ENCODE assay signal across 9 cellular contexts in genomic region chr4:140856692-140857091, GRCh38.
A peak's percentile ranks its signal among the peaks of the same experiment; 100 is the strongest.
DNase-seq lines count a peak whose midpoint lies in the region; TF ChIP-seq lines count a peak whose summit lies in the region.
"Had no signal": no experiment of that assay in that cellular context is flagged by ENCODE, and none has a peak within 500 bp of the region (broad histone marks: within the 10 kb centered on the region; RNA-seq: fewer than 3 reads in every experiment).

No MANE protein-coding gene starts in this region.

- DNase-seq in HFF-Myc (ENCODE audit: extremely low read depth, low read depth) (peak; percentile 9), fibroblast of the conjunctiva (ENCODE audit: low read depth) (peak; percentile 65), retina (peak; percentile 37), activated gamma-delta T cell (lab: John Stamatoyannopoulos, UW) (no peak), GM10266 (ENCODE audit: extremely low spot score) (no peak), NK-92 (lab: John Stamatoyannopoulos, UW; ENCODE audit: unreplicated experiment) (no peak), occipital lobe (lab: John Stamatoyannopoulos, UW) (no peak)
- DNase-seq: NCI-H187 had no signal

- H3K9ac ChIP-seq in OCI-LY3 (ENCODE audit: low read length) = no peak overlapping the region

- H2AFZ ChIP-seq in OCI-LY3 (ENCODE audit: low read depth, low read length) = peak overlapping the region; percentile 7; the same call in 1 of the 2 replicates

- no peak for TF ChIP-seq CTCF in HFF-Myc (IDR thresholded peaks at IDR 0.05; ENCODE audit: low read depth, low read length, missing control alignments)
- TF ChIP-seq CTCF in OCI-LY3 (IDR thresholded peaks at IDR 0.05; ENCODE audit: low read depth, low read length) = no peak
- no peak for TF ChIP-seq CTCF in GM10266 (IDR thresholded peaks at IDR 0.05; ENCODE audit: control insufficient read depth, insufficient read depth, low read depth, missing control alignments)

- H3K4me2 ChIP-seq in OCI-LY3 (ENCODE audit: low read length) = peak overlapping the region; percentile 40

- H3K4me3 ChIP-seq in HFF-Myc (replicated peaks; ENCODE audit: low read depth, low read length) = no peak overlapping the region
- H3K4me3 ChIP-seq in OCI-LY3 (ENCODE audit: low read length) = 0 out of 2 replicates have a peak overlapping the region, but pooled peaks have one; percentile 14

- peaks cover 21% of the 10 kb centered on the region for H3K4me1 ChIP-seq in OCI-LY3 (ENCODE audit: low read length)

- H3K79me2 ChIP-seq in OCI-LY3 (ENCODE audit: low read length) = no peaks in the 10 kb centered on the region

- no peaks in the 10 kb centered on the region for H4K20me1 ChIP-seq in OCI-LY3 (ENCODE audit: insufficient read depth, low read length)

- no peak overlapping the region for H3K27ac ChIP-seq in OCI-LY3 (ENCODE audit: low read length)

- peaks cover 9% of the 10 kb centered on the region for H3K27me3 ChIP-seq in OCI-LY3 (ENCODE audit: low read depth, low read length)

- no peaks in the 10 kb centered on the region for H3K36me3 ChIP-seq in OCI-LY3 (replicated peaks; ENCODE audit: low read depth, low read length)

- no peaks in the 10 kb centered on the region for H3K9me3 ChIP-seq in OCI-LY3 (ENCODE audit: insufficient read depth, low read length)

Comparison
In these comparisons a context has a peak if more than half of its experiments do, and no peak if none do; other contexts are left out.
1. DNase-seq: peak in HFF-Myc (single experiment), fibroblast of the conjunctiva (single experiment) and retina (single experiment); none in activated gamma-delta T cell (single experiment), GM10266 (single experiment), NK-92 (single experiment) and occipital lobe (single experiment).